8 cellular contexts compared by ENCODE assay signal in the genomic region with DNA sequence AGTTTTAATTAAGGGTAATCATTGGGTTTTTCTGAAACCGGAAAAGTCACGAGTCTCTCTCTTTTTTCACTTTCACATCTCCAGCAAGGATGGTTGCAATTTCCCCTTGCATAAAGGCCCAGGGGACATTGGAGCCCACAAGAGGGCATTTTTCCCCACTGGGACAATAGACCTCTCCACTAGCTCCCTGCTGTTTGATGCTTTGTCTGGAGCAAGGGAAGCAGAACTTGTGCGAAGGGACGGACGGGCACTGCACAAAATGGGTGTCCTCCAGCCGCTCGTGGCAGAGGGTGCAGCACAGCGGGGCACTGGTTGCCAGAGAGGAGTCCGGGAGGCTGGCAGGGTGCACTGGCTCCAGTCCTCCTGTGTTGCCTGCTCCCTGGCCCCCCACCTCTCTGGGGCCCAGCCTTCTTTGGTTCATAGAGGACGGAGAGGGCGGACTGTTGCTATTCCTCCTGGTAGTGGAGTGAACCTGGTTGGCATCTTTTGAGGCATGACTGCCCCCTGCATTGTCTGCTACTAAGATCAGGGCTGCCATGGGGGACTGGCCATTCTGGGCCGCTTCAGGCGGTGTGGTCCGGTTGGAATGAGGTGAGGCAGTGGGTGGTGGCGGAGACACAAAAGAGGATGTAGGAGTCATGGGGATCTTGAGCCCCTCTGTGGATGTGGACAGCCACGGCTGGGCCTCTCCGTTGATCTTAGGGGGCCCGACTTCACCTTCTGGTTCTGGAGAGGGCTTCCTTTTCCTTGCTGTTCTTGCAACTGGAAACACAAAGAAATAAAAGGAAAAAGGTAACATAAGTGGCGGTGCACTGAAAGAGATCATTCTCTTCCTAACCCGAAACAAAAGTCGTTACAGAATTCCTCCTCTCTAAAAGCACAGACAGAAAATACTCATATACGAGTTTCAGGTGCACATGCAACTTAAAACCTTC. TPM values are rescaled to one million over a fixed set of nuclear protein-coding genes. Genes with fewer than 3 reads are reported as not detected.
DNase-seq lines count a peak whose midpoint lies in the region; ATAC-seq and TF ChIP-seq lines count a peak whose summit lies in the region.

No MANE protein-coding gene starts in this region.

- H3K36me3 ChIP-seq in CD8-positive, alpha-beta memory T cell (ENCODE audit: insufficient read depth, low read length), result peaks cover 11% of the 10 kb centered on the region
- H3K36me3 ChIP-seq in HUES64 (ENCODE audit: insufficient read depth, low read length) (peaks cover 50% of the 10 kb centered on the region), RWPE2 (ENCODE audit: low read depth) (peaks cover 59% of the 10 kb centered on the region), brain microvascular endothelial cell (replicated peaks) (peaks cover 48% of the 10 kb centered on the region), stomach (peaks cover 10 to 29% (median 23%) of the 10 kb centered on the region in 4 donors)

- TF ChIP-seq CTCF in RWPE2 (IDR thresholded peaks at IDR 0.05; ENCODE audit: poor library complexity, severe bottlenecking) (no peak), brain microvascular endothelial cell (IDR thresholded peaks at IDR 0.05; ENCODE audit: low read depth, low read length, missing control alignments) (peak; percentile 37), stomach (IDR thresholded peaks at IDR 0.05) (peak in 2 of 7 experiments; percentile 11 to 12)

- peak overlapping the region; percentile 97 to 100 (median 99) for H3K27ac Mint-ChIP-seq in CD8-positive, alpha-beta memory T cell

- CTCF ChIA-PET in CD8-positive, alpha-beta memory T cell (lab: Charles Lee), result no interaction called here

- H3K4me1 Mint-ChIP-seq in CD8-positive, alpha-beta memory T cell, result peaks cover 62 to 71% (median 68%) of the 10 kb centered on the region in 3 donors

- H3K4me3 ChIP-seq in CD8-positive, alpha-beta memory T cell (ENCODE audit: low read length), result peak overlapping the region; percentile 93
- H3K4me3 ChIP-seq in HUES64 (ENCODE audit: low read length), result peak overlapping the region; percentile 71
- peak overlapping the region; percentile 63 for H3K4me3 ChIP-seq in RWPE2 (ENCODE audit: severe bottlenecking)
- peak overlapping the region; percentile 93 for H3K4me3 ChIP-seq in brain microvascular endothelial cell (ENCODE audit: low read depth, low read length)
- peak overlapping the region; percentile 69 to 87 (median 72) for H3K4me3 ChIP-seq in stomach

- H3K27me3 ChIP-seq in CD8-positive, alpha-beta memory T cell (ENCODE audit: insufficient read depth, low read length, poor library complexity, severe bottlenecking), result no peaks in the 10 kb centered on the region
- no peaks in the 10 kb centered on the region for H3K27me3 ChIP-seq in HUES64 (ENCODE audit: insufficient read depth, low read length)
- no peaks in the 10 kb centered on the region for H3K27me3 ChIP-seq in RWPE2 (ENCODE audit: insufficient read depth, poor library complexity, severe bottlenecking)
- H3K27me3 ChIP-seq in brain microvascular endothelial cell (replicated peaks), result no peaks in the 10 kb centered on the region
- no peaks in the 10 kb centered on the region for H3K27me3 ChIP-seq in stomach

- H3K9ac ChIP-seq in HUES64 (ENCODE audit: low read depth, low read length), result peak overlapping the region; percentile 83

- intact Hi-C loops in stomach (cut with DNase I; ENCODE audit: low total_unique reads), result no loop called here

- peaks cover 62% of the 10 kb centered on the region for H3K4me1 ChIP-seq in CD8-positive, alpha-beta memory T cell (ENCODE audit: insufficient read depth, low read length)
- H3K4me1 ChIP-seq in HUES64 (ENCODE audit: insufficient read depth, low read length) (peaks cover 66% of the 10 kb centered on the region), RWPE2 (ENCODE audit: insufficient read depth, poor library complexity, severe bottlenecking) (peaks cover 29% of the 10 kb centered on the region), stomach (peaks cover 21 to 41% (median 34%) of the 10 kb centered on the region in 4 donors)

- H3K4me3 Mint-ChIP-seq in CD8-positive, alpha-beta memory T cell, result peak overlapping the region; percentile 90 to 98 (median 95)

- no peaks in the 10 kb centered on the region for H3K9me3 ChIP-seq in CD8-positive, alpha-beta memory T cell (ENCODE audit: low read length)
- no peaks in the 10 kb centered on the region for H3K9me3 ChIP-seq in HUES64 (ENCODE audit: insufficient read depth, low read depth, low read length)
- H3K9me3 ChIP-seq in RWPE2 (ENCODE audit: severe bottlenecking), result no peaks in the 10 kb centered on the region
- no peaks in the 10 kb centered on the region for H3K9me3 ChIP-seq in stomach

- TF ChIP-seq EP300 in stomach (IDR thresholded peaks at IDR 0.05), result no peak

- H3K27me3 Mint-ChIP-seq in CD8-positive, alpha-beta memory T cell, result peaks cover 0 to 15% of the 10 kb centered on the region in 2 donors

- 36% methylated on average over 22 of the region's 22 CpGs for WGBS in HUES64
- 1 to 2% (median 2%) methylated on average over 20 to 22 of the region's 22 CpGs for WGBS in stomach, 5 donors

- in situ Hi-C loops in brain microvascular endothelial cell (cut with HindIII; ENCODE audit: low pct_ligation_motif_present, low sequenced_read_pairs), result loop anchor here (25.0 kb wide), 1 partner anchor 355 kb away; no protein-coding TSS in a partner anchor

- H3K27ac ChIP-seq in CD8-positive, alpha-beta memory T cell (ENCODE audit: low read depth, low read length), result peak overlapping the region; percentile 95
- H3K27ac ChIP-seq in HUES64 (ENCODE audit: low read depth, low read length) (peak overlapping the region; percentile 57; the same call in 1 of the 2 replicates), RWPE2 (ENCODE audit: poor library complexity, severe bottlenecking) (peak overlapping the region; percentile 98), brain microvascular endothelial cell (peak overlapping the region; percentile 98), stomach (peak overlapping the region; percentile 98 to 100 (median 100))

- ATAC-seq in RWPE2 (ENCODE audit: low read depth) (no peak), left lobe of liver (no peak), GM18511 (IDR thresholded peaks at IDR 0.05; ENCODE audit: unreplicated experiment) (no peak), HG03457 (IDR thresholded peaks at IDR 0.05; ENCODE audit: unreplicated experiment) (no peak)

- POLR2A ChIA-PET in CD8-positive, alpha-beta memory T cell (lab: Charles Lee), result interaction anchor here (0.5 kb wide), 1 partner anchor 693 kb away, joined by 3 read pairs; no protein-coding TSS in a partner anchor

- DNase-seq in CD8-positive, alpha-beta memory T cell, result peak in 3 of 5 donors; percentile 21 to 54 (median 27)
- DNase-seq in RWPE2 (ENCODE audit: low spot score), result no peak
- DNase-seq in brain microvascular endothelial cell, result no peak
- peak; percentile 64 for DNase-seq in left lobe of liver (ENCODE audit: low spot score)
- DNase-seq in stomach, result peak; percentile 38

- peaks cover 21 to 51% (median 23%) of the 10 kb centered on the region in 3 donors for H3K36me3 Mint-ChIP-seq in CD8-positive, alpha-beta memory T cell

- TF ChIP-seq POLR2A in stomach (IDR thresholded peaks at IDR 0.05), result no peak

- H3K9me3 Mint-ChIP-seq in CD8-positive, alpha-beta memory T cell, result peaks cover 0 to 6% (median 0%) of the 10 kb centered on the region in 5 donors

RNA-seq across cellular contexts. Expression of a gene that starts 2.6 kb away (rescaled TPM):
- total RNA-seq in CD8-positive, alpha-beta memory T cell, result 10 to 100 TPM; 91.8 to 98.4 TPM
- 42.5 TPM for polyA plus RNA-seq in CD8-positive, alpha-beta memory T cell
- 35.5 TPM for polyA plus RNA-seq in HUES64 (2013, experiment 1 of 2)
- polyA plus RNA-seq in HUES64 (2013, experiment 2 of 2), result 43.3 TPM
- total RNA-seq in left lobe of liver (48.7 TPM), stomach (100 to 1,000 TPM in 2 of 5 donors, 10 to 100 TPM in 3; 58.3 to 218 (median 81.1) TPM)
- polyA plus RNA-seq in stomach, result 10 to 100 TPM; 39.6 to 57.0 (median 51.5) TPM

Comparison
In these comparisons a context has a peak if more than half of its experiments do, and no peak if none do; other contexts are left out.
1. DNase-seq: peak in CD8-positive, alpha-beta memory T cell (3 of 5), left lobe of liver (single experiment) and stomach (single experiment); none in RWPE2 (single experiment) and brain microvascular endothelial cell (single experiment).
2. Peak in every context shown above with its lines, with median percentiles within 50 percentile points of each other: H3K27ac ChIP-seq and H3K4me3 ChIP-seq.